ENCODE assay signal across 8 cellular contexts in genomic region chr17:30831257-30831656, GRCh38. TPM values are rescaled to one million over a fixed set of nuclear protein-coding genes. Genes with fewer than 3 reads are reported as not detected.
A peak's percentile ranks its signal among the peaks of the same experiment; 100 is the strongest.
DNase-seq lines count a peak whose midpoint lies in the region; ATAC-seq and TF ChIP-seq lines count a peak whose summit lies in the region.

No MANE protein-coding gene starts in this region.

- peaks cover 16% of the 10 kb centered on the region for H3K36me3 Mint-ChIP-seq in activated naive CD8-positive, alpha-beta T cell treated with anti-CD3 and anti-CD28 coated beads, Interleukin-2, amount 50 U/mL, for 24 hours (ENCODE audit: low read depth)
- H3K36me3 Mint-ChIP-seq in stimulated activated naive CD8-positive, alpha-beta T cell treated with anti-CD3 and anti-CD28 coated beads, Interleukin-15, Interleukin-2, amounts not matched to agents 100 ng/mL and 50 ng/mL, for 24 hours (ENCODE audit: low read depth) = peaks cover 28% of the 10 kb centered on the region

- H3K27ac Mint-ChIP-seq in activated naive CD8-positive, alpha-beta T cell treated with anti-CD3 and anti-CD28 coated beads, Interleukin-2, amount 50 U/mL, for 24 hours = peak overlapping the region; percentile 95
- peak overlapping the region; percentile 99 for H3K27ac Mint-ChIP-seq in stimulated activated naive CD8-positive, alpha-beta T cell treated with anti-CD3 and anti-CD28 coated beads, Interleukin-15, Interleukin-2, amounts not matched to agents 100 ng/mL and 50 ng/mL, for 24 hours

- H3K9me3 Mint-ChIP-seq in activated naive CD8-positive, alpha-beta T cell treated with anti-CD3 and anti-CD28 coated beads, Interleukin-2, amount 50 U/mL, for 24 hours = no peaks in the 10 kb centered on the region
- H3K9me3 Mint-ChIP-seq in stimulated activated naive CD8-positive, alpha-beta T cell treated with anti-CD3 and anti-CD28 coated beads, Interleukin-15, Interleukin-2, amounts not matched to agents 100 ng/mL and 50 ng/mL, for 24 hours = no peaks in the 10 kb centered on the region

- H4K5ac ChIP-seq in IMR-90 (ENCODE audit: low read depth, low read length) = peak overlapping the region; percentile 70; the same call in 1 of the 2 replicates

- peak overlapping the region; percentile 81 for H2AFZ ChIP-seq in DND-41 (ENCODE audit: low read depth, low read length)
- H2AFZ ChIP-seq in IMR-90 (replicated peaks; ENCODE audit: low read length, poor library complexity) = peak overlapping the region; percentile 75

- intact Hi-C loops in IMR-90 (cut with micrococcal nuclease) = no loop called here

- TF ChIP-seq RAD21 in IMR-90 (IDR thresholded peaks at IDR 0.05; ENCODE audit: low read length) = no peak

- peak overlapping the region; percentile 36 for H2BK5ac ChIP-seq in IMR-90 (ENCODE audit: low read depth, low read length, poor library complexity, severe bottlenecking)

- CTCF ChIA-PET in IMR-90 (lab: Yijun Ruan, JAX) = no interaction called here

- peak overlapping the region; percentile 40; the same call in 1 of the 2 replicates for H4K91ac ChIP-seq in IMR-90 (ENCODE audit: insufficient read depth, low read depth, low read length)

- peaks cover 22% of the 10 kb centered on the region for H3K36me3 ChIP-seq in DND-41 (ENCODE audit: insufficient read depth, low read length)
- H3K36me3 ChIP-seq in IMR-90 (ENCODE audit: control insufficient read depth, insufficient read depth, low read length) = no peaks in the 10 kb centered on the region

- peaks cover 43% of the 10 kb centered on the region for H3K79me2 ChIP-seq in DND-41 (ENCODE audit: insufficient read depth, low read length)

- H3K4me1 Mint-ChIP-seq in activated naive CD8-positive, alpha-beta T cell treated with anti-CD3 and anti-CD28 coated beads, Interleukin-2, amount 50 U/mL, for 24 hours = peaks cover 33% of the 10 kb centered on the region
- H3K4me1 Mint-ChIP-seq in stimulated activated naive CD8-positive, alpha-beta T cell treated with anti-CD3 and anti-CD28 coated beads, Interleukin-15, Interleukin-2, amounts not matched to agents 100 ng/mL and 50 ng/mL, for 24 hours (ENCODE audit: low read depth) = peaks cover 39% of the 10 kb centered on the region

- H3K14ac ChIP-seq in IMR-90 (replicated peaks; ENCODE audit: low read depth, low read length) = peak overlapping the region; percentile 89; the same call in 1 of the 2 replicates

- WGBS in IMR-90 (ENCODE audit: extremely low coverage in 2 of 2, insufficient read length in 1 of 2), 2 experiments = 94% methylated on average over 3 of the region's 13 CpGs; no CpG with 5 or more reads in 1 of the 2 experiments

- no peak overlapping the region; the same call in 2 of the 3 replicates for H2BK15ac ChIP-seq in IMR-90 (ENCODE audit: low read depth, low read length)

- H4K8ac ChIP-seq in IMR-90 (ENCODE audit: low read depth in 2 of 2, low read length in 2 of 2) = peak overlapping the region; percentile 94 to 95

- H3K27ac ChIP-seq in DND-41 (ENCODE audit: low read length) = peak overlapping the region; percentile 85
- peak overlapping the region; percentile 8; the same call in 1 of the 2 replicates for H3K27ac ChIP-seq in IMR-90 (ENCODE audit: insufficient read depth, low read length)

- peak; percentile 32 for DNase-seq in DND-41
- peak; percentile 5 for DNase-seq in IMR-90
- no peak for DNase-seq in activated naive CD8-positive, alpha-beta T cell treated with anti-CD3 and anti-CD28 coated beads, Interleukin-2, amount 50 U/mL, for 24 hours
- DNase-seq in iPS-NIHi11 (ENCODE audit: low spot score) = peak; percentile 35
- no peak for DNase-seq in NCI-H510A (lab: John Stamatoyannopoulos, UW)
- no peak for DNase-seq in SHP77 treated with DMSO at 0.1 percent for 48 hours (lab: John Stamatoyannopoulos, UW)
- DNase-seq in HuH-7 (ENCODE audit: low spot score) = no peak

- no peak for TF ChIP-seq CTCF in DND-41 (IDR thresholded peaks at IDR 0.05; ENCODE audit: borderline replicate concordance, extremely low read depth, low read length, poor library complexity, severe bottlenecking)
- TF ChIP-seq CTCF in IMR-90 (conservative IDR thresholded peaks at IDR 0.05; ENCODE audit: low read depth, low read length) = no peak

- H3K9ac ChIP-seq in DND-41 (ENCODE audit: low read depth, low read length) = peak overlapping the region; percentile 87
- H3K9ac ChIP-seq in IMR-90 (ENCODE audit: low read depth, low read length) = peak overlapping the region; percentile 4; the same call in 1 of the 2 replicates

- H2AK9ac ChIP-seq in IMR-90 (replicated peaks; ENCODE audit: low read depth, low read length, poor library complexity) = no peak overlapping the region

- POLR2A ChIA-PET in IMR-90 (lab: Charles Lee; ENCODE audit: unreplicated experiment) = no interaction called here

- H2BK20ac ChIP-seq in IMR-90 (ENCODE audit: low read depth, low read length) = no peak overlapping the region

- in situ Hi-C loops in IMR-90 (cut with MboI; ENCODE audit: low sequenced_read_pairs) = no loop called here

- H2AK5ac ChIP-seq in IMR-90 (ENCODE audit: low read depth, low read length) = no peak overlapping the region

- peak overlapping the region; percentile 78 for H3K4me2 ChIP-seq in DND-41 (ENCODE audit: insufficient read depth, low read length)
- H3K4me2 ChIP-seq in IMR-90 (ENCODE audit: low read depth, low read length) = peak overlapping the region; percentile 58; the same call in 1 of the 2 replicates

- no peaks in the 10 kb centered on the region for H3K27me3 Mint-ChIP-seq in activated naive CD8-positive, alpha-beta T cell treated with anti-CD3 and anti-CD28 coated beads, Interleukin-2, amount 50 U/mL, for 24 hours
- no peaks in the 10 kb centered on the region for H3K27me3 Mint-ChIP-seq in stimulated activated naive CD8-positive, alpha-beta T cell treated with anti-CD3 and anti-CD28 coated beads, Interleukin-15, Interleukin-2, amounts not matched to agents 100 ng/mL and 50 ng/mL, for 24 hours

- H3K23ac ChIP-seq in IMR-90 (ENCODE audit: low read depth, low read length) = peak overlapping the region; percentile 2; the same call in 1 of the 2 replicates

- H3K4me3 ChIP-seq in DND-41 (ENCODE audit: low read depth in 1 of 2, low read length in 2 of 2) = peak overlapping the region; percentile 79 to 89; a peak in 3 of 4 replicates
- H3K4me3 ChIP-seq in IMR-90 (ENCODE audit: insufficient read depth, low read depth, low read length) = peak overlapping the region; percentile 86

- no peaks in the 10 kb centered on the region for H3K9me1 ChIP-seq in IMR-90 (ENCODE audit: insufficient read depth, low read length)

- H3K4me1 ChIP-seq in DND-41 (ENCODE audit: insufficient read depth, low read length) (peaks cover 42% of the 10 kb centered on the region), IMR-90 (ENCODE audit: control insufficient read depth, insufficient read depth, low read length) (no peaks in the 10 kb centered on the region)

- no peak overlapping the region for H3K18ac ChIP-seq in IMR-90 (ENCODE audit: low read depth, low read length)

- H3K79me1 ChIP-seq in IMR-90 (ENCODE audit: low read depth in 1 of 2, low read length in 2 of 2) = peaks cover 4 to 24% of the 10 kb centered on the region in 2 experiments; a peak in 3 of 4 replicates

- dilution Hi-C loops in IMR-90 (cut with HindIII; ENCODE audit: low sequenced_read_pairs, unreplicated experiment) = no loop called here

- peak overlapping the region; percentile 72 for H3K56ac ChIP-seq in IMR-90 (ENCODE audit: extremely low read depth, insufficient read depth, low read length)

- H3K27me3 ChIP-seq in DND-41 (ENCODE audit: insufficient read depth, low read length, poor library complexity) = no peaks in the 10 kb centered on the region
- no peaks in the 10 kb centered on the region for H3K27me3 ChIP-seq in IMR-90 (ENCODE audit: control insufficient read depth, insufficient read depth, low read length)

- no TSS peak for BruUV-seq in IMR-90 (replicated peaks; lab: Mats Ljungman, UMichigan)

- peak overlapping the region; percentile 44; the same call in 1 of the 2 replicates for H2BK120ac ChIP-seq in IMR-90 (ENCODE audit: low read depth, low read length)

- TF ChIP-seq POLR2A in IMR-90 (IDR thresholded peaks at IDR 0.05; ENCODE audit: low read depth, low read length) = no peak

- peaks cover 11% of the 10 kb centered on the region; the same call in 1 of the 2 replicates for H4K20me1 ChIP-seq in DND-41 (ENCODE audit: insufficient read depth, low read length)
- H4K20me1 ChIP-seq in IMR-90 (ENCODE audit: insufficient read depth, low read length) = no peaks in the 10 kb centered on the region

- H3K9me3 ChIP-seq in DND-41 (ENCODE audit: insufficient read depth, low read length, severe bottlenecking) (no peaks in the 10 kb centered on the region), IMR-90 (ENCODE audit: control insufficient read depth, insufficient read depth, low read length) (no peaks in the 10 kb centered on the region)

- peak overlapping the region; percentile 39 for H3K4ac ChIP-seq in IMR-90 (ENCODE audit: low read depth, low read length)

- ATAC-seq in DND-41 (ENCODE audit: insufficient read depth, low read depth) (0 out of 3 replicates have a peak, but pooled peaks have one; percentile 30), IMR-90 (ENCODE audit: low read depth) (no peak)
- ATAC-seq in activated naive CD8-positive, alpha-beta T cell treated with anti-CD3 and anti-CD28 coated beads, Interleukin-2, amount 50 U/mL, for 24 hours = no peak

- H3K4me3 Mint-ChIP-seq in activated naive CD8-positive, alpha-beta T cell treated with anti-CD3 and anti-CD28 coated beads, Interleukin-2, amount 50 U/mL, for 24 hours = peak overlapping the region; percentile 96
- peak overlapping the region; percentile 97 for H3K4me3 Mint-ChIP-seq in stimulated activated naive CD8-positive, alpha-beta T cell treated with anti-CD3 and anti-CD28 coated beads, Interleukin-15, Interleukin-2, amounts not matched to agents 100 ng/mL and 50 ng/mL, for 24 hours

TF ChIP-seq in IMR-90, 13 proteins besides CTCF, POLR2A, EP300 and RAD21 (continues in another document):
- TF ChIP-seq ELK1 (IDR thresholded peaks at IDR 0.05; ENCODE audit: borderline replicate concordance, low read depth, low read length) (no peak), NFE2L2 (IDR thresholded peaks at IDR 0.05; ENCODE audit: low read depth, low read length) (0 out of 2 replicates have a peak, but pooled peaks have one; percentile 6)

RNA-seq across cellular contexts. Expression of gene ATAD5, which starts 0.5 kb away (rescaled TPM):
- 1.3 and 2.8 TPM in 2 replicates for total RNA-seq in IMR-90 (2012; rRNA removed)
- 0.93 and 1.0 TPM in 2 replicates for polyA plus RNA-seq in IMR-90 (2012; rRNA removed)
- polyA plus RNA-seq in IMR-90 (2012; cell fraction: cytosol; rRNA removed) = 0.05 and 0.10 TPM in 2 replicates
- polyA plus RNA-seq in IMR-90 (2012; cell fraction: nucleus; rRNA removed; ENCODE audit: low replicate concordance) = 0.44 and 1.1 TPM in 2 replicates

RNA-seq across cellular contexts. Expression of gene CRLF3, which starts 6.8 kb away (rescaled TPM):
- total RNA-seq in IMR-90 (2012; rRNA removed) = 15.2 and 17.8 TPM in 2 replicates
- polyA plus RNA-seq in IMR-90 (2012; rRNA removed) = 4.6 and 6.1 TPM in 2 replicates
- polyA plus RNA-seq in IMR-90 (2012; cell fraction: cytosol; rRNA removed) = 1.9 and 3.7 TPM in 2 replicates
- 1.1 and 5.2 TPM in 2 replicates for polyA plus RNA-seq in IMR-90 (2012; cell fraction: nucleus; rRNA removed; ENCODE audit: low replicate concordance)

Comparison
In these comparisons a context has a peak if more than half of its experiments do, and no peak if none do; other contexts are left out.
1. DNase-seq: peak in DND-41 (single experiment), IMR-90 (single experiment) and iPS-NIHi11 (single experiment); none in activated naive CD8-positive, alpha-beta T cell treated with anti-CD3 and anti-CD28 coated beads, Interleukin-2, amount 50 U/mL, for 24 hours (single experiment), NCI-H510A (single experiment), SHP77 treated with DMSO at 0.1 percent for 48 hours (single experiment) and HuH-7 (single experiment).